ENCODE assay signal across 9 cellular contexts in the genomic region with DNA sequence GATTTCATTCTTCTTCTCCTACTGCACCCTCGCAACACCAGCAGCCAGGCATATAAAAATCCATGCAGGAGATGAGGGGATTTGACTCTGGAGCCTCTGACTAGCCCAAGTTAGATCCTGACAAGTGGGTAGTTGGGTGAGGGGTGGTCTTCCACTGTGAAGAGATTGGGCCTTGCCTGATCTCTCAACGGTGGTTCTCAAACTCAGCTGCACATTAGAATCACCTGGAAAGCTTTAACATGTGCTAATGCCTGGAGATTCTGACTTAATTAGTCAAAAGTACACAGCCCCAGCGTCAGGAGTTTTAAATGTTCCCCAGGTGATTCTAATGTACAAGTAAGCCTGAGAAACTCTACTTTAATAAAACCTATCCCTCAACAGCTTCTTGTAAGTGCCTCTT. TPM values are rescaled to one million over a fixed set of nuclear protein-coding genes. Genes with fewer than 3 reads are reported as not detected.
"Had no signal": no experiment of that assay in that cellular context is flagged by ENCODE, and none has a peak within 500 bp of the region (broad histone marks: within the 10 kb centered on the region; RNA-seq: fewer than 3 reads in every experiment).

No MANE protein-coding gene starts in this region.

- FAIRE-seq: H54, HTR-8/SVneo, K562 had no signal

- DNase-seq: GOT3, H9, HCEC 1CT, IMR-90, KG1 had no signal

RNA-seq across cellular contexts. Expression of a gene that starts 57.6 kb away (rescaled TPM):
- total RNA-seq: HT-29, K562 had no signal
